Comparison of ENCODE assay signal across 29 cellular contexts in the genomic region with DNA sequence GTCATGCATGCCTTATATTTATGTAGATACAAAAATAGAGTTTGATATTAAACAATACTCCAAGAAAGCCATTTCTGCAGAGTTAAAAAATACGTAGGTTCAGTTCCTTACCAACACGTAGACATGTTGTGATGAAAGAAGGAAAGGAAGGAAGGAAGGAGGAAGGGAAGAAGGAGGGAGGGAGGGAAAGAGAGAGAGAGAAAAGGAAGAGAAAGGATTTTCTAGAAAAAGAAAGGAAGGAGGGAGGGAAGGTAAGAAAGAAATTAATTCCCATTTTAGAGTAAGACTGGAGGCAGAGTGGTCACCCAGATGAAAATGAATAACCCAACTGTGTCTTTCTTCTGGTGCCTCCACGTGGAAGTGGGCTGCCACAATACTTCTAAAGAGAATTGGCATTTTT.
"Had no signal": no experiment of that assay in that cellular context is flagged by ENCODE, and none has a peak within 500 bp of the region (broad histone marks: within the 10 kb centered on the region; RNA-seq: fewer than 3 reads in every experiment).

No MANE protein-coding gene starts in this region.

- H3K4me3 Mint-ChIP-seq: activated CD4-positive, alpha-beta memory T cell treated with anti-CD3 and anti-CD28 coated beads, Interleukin-2, amount 10 ng/mL, durations not matched to agents 7 days and 5 days; activated CD4-positive, alpha-beta T cell treated with anti-CD3 and anti-CD28 coated beads, Interleukin-2, amount 10 ng/mL, durations not matched to agents 7 days and 5 days; activated naive CD8-positive, alpha-beta T cell; activated T-cell treated with anti-CD3 and anti-CD28 coated beads, Interleukin-2, amount 50 U/mL, for 4 hours; activated T-helper 17 cell treated with anti-CD3 and anti-CD28 coated beads, Interleukin-2, amount 50 U/mL, for 72 hours; dendritic cell treated with granulocyte-macrophage colony-stimulating factor and Interleukin-4, amounts not matched to agents 40 ng/mL and 50 ng/mL, for 4 days; T-helper 17 cell; T-helper 2 cell treated with Interferon-gamma antibody and Interleukin-4, amounts not matched to agents 5 μg/mL and 100 μg/mL, for 36 hours had no signal

- ATAC-seq: activated T-cell treated with anti-CD3 and anti-CD28 coated beads, Interleukin-2, amount 50 U/mL, for 4 hours; activated T-helper 17 cell treated with anti-CD3 and anti-CD28 coated beads, Interleukin-2, amount 50 U/mL, for 72 hours; foreskin keratinocyte; gastrocnemius medialis; heart right ventricle; T-helper 17 cell had no signal

- H3K9me3 Mint-ChIP-seq: activated CD4-positive, alpha-beta memory T cell treated with anti-CD3 and anti-CD28 coated beads, Interleukin-2, amount 10 ng/mL, durations not matched to agents 7 days and 5 days; activated T-helper 17 cell treated with anti-CD3 and anti-CD28 coated beads, Interleukin-2, amount 50 U/mL, for 72 hours; dendritic cell treated with granulocyte-macrophage colony-stimulating factor and Interleukin-4, amounts not matched to agents 40 ng/mL and 50 ng/mL, for 4 days; T-helper 2 cell treated with Interferon-gamma antibody and Interleukin-4, amounts not matched to agents 5 μg/mL and 100 μg/mL, for 36 hours had no signal

- H3K27me3 Mint-ChIP-seq: activated CD4-positive, alpha-beta memory T cell treated with anti-CD3 and anti-CD28 coated beads, Interleukin-2, amount 10 ng/mL, durations not matched to agents 7 days and 5 days; activated CD4-positive, alpha-beta T cell treated with anti-CD3 and anti-CD28 coated beads, Interleukin-2, amount 10 ng/mL, durations not matched to agents 7 days and 5 days; activated naive CD8-positive, alpha-beta T cell; activated T-helper 17 cell treated with anti-CD3 and anti-CD28 coated beads, Interleukin-2, amount 50 U/mL, for 72 hours; dendritic cell treated with granulocyte-macrophage colony-stimulating factor and Interleukin-4, amounts not matched to agents 40 ng/mL and 50 ng/mL, for 4 days; T-helper 17 cell had no signal

- H3K4me3 ChIP-seq: coronary artery, dorsolateral prefrontal cortex, esophagus muscularis mucosa, gastrocnemius medialis, heart right ventricle had no signal

- H3K27ac Mint-ChIP-seq: activated CD4-positive, alpha-beta memory T cell treated with anti-CD3 and anti-CD28 coated beads, Interleukin-2, amount 10 ng/mL, durations not matched to agents 7 days and 5 days; activated CD4-positive, alpha-beta T cell treated with anti-CD3 and anti-CD28 coated beads, Interleukin-2, amount 10 ng/mL, durations not matched to agents 7 days and 5 days; activated naive CD8-positive, alpha-beta T cell; activated T-helper 17 cell treated with anti-CD3 and anti-CD28 coated beads, Interleukin-2, amount 50 U/mL, for 72 hours; dendritic cell treated with granulocyte-macrophage colony-stimulating factor and Interleukin-4, amounts not matched to agents 40 ng/mL and 50 ng/mL, for 4 days; T-helper 17 cell; T-helper 2 cell treated with Interferon-gamma antibody and Interleukin-4, amounts not matched to agents 5 μg/mL and 100 μg/mL, for 36 hours had no signal

- H3K27me3 ChIP-seq: brain microvascular endothelial cell, esophagus muscularis mucosa, foreskin keratinocyte, gastrocnemius medialis, heart right ventricle had no signal

- H3K36me3 Mint-ChIP-seq: activated naive CD8-positive, alpha-beta T cell had no signal

- H3K9me3 ChIP-seq: esophagus muscularis mucosa, gastrocnemius medialis had no signal

- DNase-seq: activated CD4-positive, alpha-beta memory T cell treated with anti-CD3 and anti-CD28 coated beads, Interleukin-2, amount 10 ng/mL, durations not matched to agents 7 days and 5 days; activated CD4-positive, alpha-beta T cell treated with anti-CD3 and anti-CD28 coated beads for 1 hour; activated CD4-positive, alpha-beta T cell treated with anti-CD3 and anti-CD28 coated beads for 4 hours; activated CD4-positive, alpha-beta T cell treated with anti-CD3 and anti-CD28 coated beads, Interleukin-2, amount 10 ng/mL, durations not matched to agents 7 days and 5 days; activated CD4-positive, alpha-beta T cell treated with anti-CD3 and anti-CD28 coated beads, Interleukin-2, amount 50 U/mL, for 4 hours; activated effector memory CD4-positive, alpha-beta T cell treated with Interleukin-2 at 50 U/mL for 16 hours; activated gamma-delta T cell treated with Interleukin-2 at 50 U/mL for 16 hours; activated naive CD4-positive, alpha-beta T cell treated with anti-CD3 and anti-CD28 coated beads, Interleukin-2, amount 50 U/mL, for 16 hours; activated naive CD4-positive, alpha-beta T cell treated with Interleukin-2 at 50 U/mL for 16 hours; activated T-cell treated with anti-CD3 and anti-CD28 coated beads, Interleukin-2, amount 50 U/mL, for 4 hours; amniotic stem cell; anterior cingulate cortex; brain microvascular endothelial cell; caudate nucleus; dorsolateral prefrontal cortex; effector memory CD4-positive, alpha-beta T cell; erythroblast; foreskin keratinocyte; gastrocnemius medialis; heart right ventricle; T-helper 1 cell; T-helper 17 cell; T1000 had no signal

- H3K27ac ChIP-seq: brain microvascular endothelial cell, coronary artery, dorsolateral prefrontal cortex, esophagus muscularis mucosa, foreskin keratinocyte, gastrocnemius medialis, heart right ventricle had no signal

- H3K36me3 ChIP-seq: brain microvascular endothelial cell, esophagus muscularis mucosa, gastrocnemius medialis, heart right ventricle had no signal
